In the genomic region with DNA sequence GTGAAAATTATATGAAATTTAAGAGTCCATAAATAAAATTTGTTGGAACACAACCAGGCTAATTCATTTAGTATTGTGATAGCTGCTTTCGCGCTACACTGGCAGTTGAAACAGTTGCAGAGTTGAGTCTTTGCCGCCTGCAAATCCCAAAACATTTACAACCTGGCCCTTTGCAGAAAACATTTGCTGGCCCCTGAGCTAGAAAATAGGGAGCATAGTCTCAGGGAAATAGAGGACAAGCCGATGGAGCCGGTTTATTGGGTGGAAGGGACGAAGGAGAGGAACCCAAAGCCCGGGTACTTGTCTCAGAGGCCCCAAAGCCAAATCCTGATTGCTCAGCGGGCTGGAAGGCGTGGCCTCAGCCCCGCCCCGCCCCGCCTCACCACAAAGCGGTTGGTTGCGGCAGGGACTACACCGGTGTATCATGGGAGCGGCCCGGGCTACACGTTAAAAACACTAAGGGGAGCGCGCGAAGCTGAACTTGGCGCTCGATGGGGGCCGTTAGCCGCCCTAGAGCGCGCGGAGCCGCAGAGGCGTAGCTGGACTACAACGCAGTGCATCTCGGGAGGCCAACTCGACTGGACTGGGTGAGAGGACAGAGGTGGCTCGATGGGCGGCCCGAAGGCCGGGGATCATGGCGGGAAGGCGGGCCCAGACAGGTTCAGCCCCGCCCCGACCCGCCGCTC, we compare ENCODE assay signal across 8 cellular contexts. TPM values are rescaled to one million over a fixed set of nuclear protein-coding genes. Genes with fewer than 3 reads are reported as not detected.
DNase-seq lines count a peak whose midpoint lies in the region; ATAC-seq and TF ChIP-seq lines count a peak whose summit lies in the region.

No MANE protein-coding gene starts in this region.

- peak; percentile 85 for ATAC-seq in GM19395 (IDR thresholded peaks at IDR 0.05; ENCODE audit: unreplicated experiment)
- ATAC-seq in HG03558 (IDR thresholded peaks at IDR 0.05; ENCODE audit: extremely low read depth, unreplicated experiment): peak; percentile 68

- H3K36me3 Mint-ChIP-seq in CD14-positive monocyte: peaks cover 24 to 52% of the 10 kb centered on the region in 2 donors

- WGBS in liver: 3% methylated on average over 43 of the region's 43 CpGs

- peaks cover 0 to 11% (median 10%) of the 10 kb centered on the region in 4 donors for H3K36me3 ChIP-seq in liver (ENCODE audit: control insufficient read depth in 4 of 4, insufficient read depth in 3 of 4, low read depth in 1 of 4, low read length in 3 of 4)

- H3K4me1 Mint-ChIP-seq in CD14-positive monocyte: peaks cover 33% of the 10 kb centered on the region

- no peaks in the 10 kb centered on the region for H3K27me3 ChIP-seq in liver (ENCODE audit: control insufficient read depth in 4 of 4, insufficient read depth in 4 of 4, low read length in 3 of 4)

- peak overlapping the region; percentile 40 to 64 for H3K9ac ChIP-seq in liver (ENCODE audit: low read depth in 1 of 2, low read length in 2 of 2)

- no peaks in the 10 kb centered on the region for H3K9me3 ChIP-seq in liver (ENCODE audit: control insufficient read depth in 4 of 4, low read length in 3 of 4)

- TF ChIP-seq CTCF in CD14-positive monocyte (IDR thresholded peaks at IDR 0.05): no peak
- TF ChIP-seq CTCF in liver (IDR thresholded peaks at IDR 0.05; ENCODE audit: low read depth, low read length, missing input control): no peak

- peak overlapping the region; percentile 89 to 96 for H3K27ac ChIP-seq in liver (ENCODE audit: low read depth in 1 of 2, low read length in 2 of 2)

- peak; percentile 71 for DNase-seq in CD14-positive monocyte (ENCODE audit: low spot score)
- DNase-seq in NCI-H748 (lab: John Stamatoyannopoulos, UW; ENCODE audit: unreplicated experiment): peak; percentile 99
- DNase-seq in activated CD4-positive, alpha-beta T cell treated with anti-CD3 and anti-CD28 coated beads, Interleukin-2, amount 50 U/mL, for 24 hours (ENCODE audit: low read depth in 1 of 2, low spot score in 1 of 2): peak; percentile 75 to 80
- peak; percentile 79 to 92 for DNase-seq in dermis microvascular lymphatic vessel endothelial cell (ENCODE audit: low read depth in 2 of 2)
- peak; percentile 85 for DNase-seq in stimulated activated CD4-positive, alpha-beta T cell treated with anti-CD3 and anti-CD28 coated beads, Interleukin-4, amount 100 ng/mL, for 1 hour

- peaks cover 0 to 2% (median 0%) of the 10 kb centered on the region in 3 donors for H3K27me3 Mint-ChIP-seq in CD14-positive monocyte (ENCODE audit: low read depth in 3 of 3)

- H3K4me1 ChIP-seq in liver (ENCODE audit: control insufficient read depth in 4 of 4, insufficient read depth in 4 of 4, low read length in 3 of 4): peaks cover 4 to 19% (median 11%) of the 10 kb centered on the region in 4 donors

- no peaks in the 10 kb centered on the region for H3K9me3 Mint-ChIP-seq in CD14-positive monocyte

- H3K4me3 ChIP-seq in liver (ENCODE audit: low read depth in 1 of 3, low read length in 3 of 3): peak overlapping the region; percentile 45 to 83 (median 61)

- peak overlapping the region; percentile 89 to 98 (median 95) for H3K27ac Mint-ChIP-seq in CD14-positive monocyte

- intact Hi-C loops in CD14-positive monocyte (cut with micrococcal nuclease): no loop called here

- peak overlapping the region; percentile 91 to 95 for H3K4me3 Mint-ChIP-seq in CD14-positive monocyte

- no peak for TF ChIP-seq RAD21 in liver (IDR thresholded peaks at IDR 0.05)

TF ChIP-seq in liver, 16 proteins besides CTCF, POLR2A, EP300 and RAD21:
- TF ChIP-seq EGR1 (IDR thresholded peaks at IDR 0.05; ENCODE audit: low read depth in 2 of 2): peak in 1 of 2 donors; percentile 25
- TF ChIP-seq MAX (IDR thresholded peaks at IDR 0.05): peak; percentile 83
- peak in 1 of 2 donors; percentile 72 for TF ChIP-seq GABPA (IDR thresholded peaks at IDR 0.05 in 1 of 2, conservative IDR thresholded peaks at IDR 0.05 in 1 of 2)
- peak in 1 of 2 donors; percentile 16 for TF ChIP-seq JUND (IDR thresholded peaks at IDR 0.05)
- TF ChIP-seq SP1 (IDR thresholded peaks at IDR 0.05): peak; percentile 83
- no peak for TF ChIP-seq FOXA1 (IDR thresholded peaks at IDR 0.05)
- no peak for TF ChIP-seq TAF1 (conservative IDR thresholded peaks at IDR 0.05)
- TF ChIP-seq, protein P1, sequence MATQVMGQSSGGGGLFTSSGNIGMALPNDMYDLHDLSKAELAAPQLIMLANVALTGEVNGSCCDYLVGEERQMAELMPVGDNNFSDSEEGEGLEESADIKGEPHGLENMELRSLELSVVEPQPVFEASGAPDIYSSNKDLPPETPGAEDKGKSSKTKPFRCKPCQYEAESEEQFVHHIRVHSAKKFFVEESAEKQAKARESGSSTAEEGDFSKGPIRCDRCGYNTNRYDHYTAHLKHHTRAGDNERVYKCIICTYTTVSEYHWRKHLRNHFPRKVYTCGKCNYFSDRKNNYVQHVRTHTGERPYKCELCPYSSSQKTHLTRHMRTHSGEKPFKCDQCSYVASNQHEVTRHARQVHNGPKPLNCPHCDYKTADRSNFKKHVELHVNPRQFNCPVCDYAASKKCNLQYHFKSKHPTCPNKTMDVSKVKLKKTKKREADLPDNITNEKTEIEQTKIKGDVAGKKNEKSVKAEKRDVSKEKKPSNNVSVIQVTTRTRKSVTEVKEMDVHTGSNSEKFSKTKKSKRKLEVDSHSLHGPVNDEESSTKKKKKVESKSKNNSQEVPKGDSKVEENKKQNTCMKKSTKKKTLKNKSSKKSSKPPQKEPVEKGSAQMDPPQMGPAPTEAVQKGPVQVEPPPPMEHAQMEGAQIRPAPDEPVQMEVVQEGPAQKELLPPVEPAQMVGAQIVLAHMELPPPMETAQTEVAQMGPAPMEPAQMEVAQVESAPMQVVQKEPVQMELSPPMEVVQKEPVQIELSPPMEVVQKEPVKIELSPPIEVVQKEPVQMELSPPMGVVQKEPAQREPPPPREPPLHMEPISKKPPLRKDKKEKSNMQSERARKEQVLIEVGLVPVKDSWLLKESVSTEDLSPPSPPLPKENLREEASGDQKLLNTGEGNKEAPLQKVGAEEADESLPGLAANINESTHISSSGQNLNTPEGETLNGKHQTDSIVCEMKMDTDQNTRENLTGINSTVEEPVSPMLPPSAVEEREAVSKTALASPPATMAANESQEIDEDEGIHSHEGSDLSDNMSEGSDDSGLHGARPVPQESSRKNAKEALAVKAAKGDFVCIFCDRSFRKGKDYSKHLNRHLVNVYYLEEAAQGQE (IDR thresholded peaks at IDR 0.05): peak; percentile 63
- no peak for TF ChIP-seq ZBTB33 (IDR thresholded peaks at IDR 0.05)
- peak; percentile 63 for TF ChIP-seq NR2F2 (IDR thresholded peaks at IDR 0.05)
- no peak for TF ChIP-seq ATF3 (IDR thresholded peaks at IDR 0.05)
- TF ChIP-seq HNF4G (IDR thresholded peaks at IDR 0.05): no peak
- TF ChIP-seq HNF4A (conservative IDR thresholded peaks at IDR 0.05): peak; percentile 27 to 49
- peak; percentile 95 for TF ChIP-seq YY1 (IDR thresholded peaks at IDR 0.05)
- TF ChIP-seq FOXA2 (IDR thresholded peaks at IDR 0.05): no peak
- peak; percentile 75 to 76 for TF ChIP-seq RXRA (IDR thresholded peaks at IDR 0.05)

RNA-seq across cellular contexts. Expression of gene SAC3D1, which starts 0.3 kb away (rescaled TPM):
- polyA plus RNA-seq in CD14-positive monocyte: 10 to 100 TPM in 1 of 2 donors, 1 to 10 TPM in 1; 6.7 to 14.1 TPM
- 7.6 and 8.5 TPM in 2 replicates for total RNA-seq in dermis microvascular lymphatic vessel endothelial cell
- total RNA-seq in liver: 1 to 10 TPM; 3.8 to 7.9 TPM
- polyA plus RNA-seq in liver: 1 to 10 TPM; 6.1 to 7.4 TPM

RNA-seq across cellular contexts. Expression of gene SNX15, which starts 13.4 kb away (rescaled TPM):
- polyA plus RNA-seq in CD14-positive monocyte (10 to 100 TPM; 16.2 to 17.8 TPM), liver (1 to 10 TPM; 4.8 to 6.7 TPM)
- total RNA-seq in dermis microvascular lymphatic vessel endothelial cell (7.7 and 10.1 TPM in 2 replicates), liver (1 to 10 TPM; 4.5 to 7.2 TPM)

RNA-seq across cellular contexts. Expression of gene NAALADL1, which starts 17.7 kb away (rescaled TPM):
- 10 to 100 TPM; 11.1 to 20.1 TPM for polyA plus RNA-seq in CD14-positive monocyte
- total RNA-seq in dermis microvascular lymphatic vessel endothelial cell: 15.1 and 16.6 TPM in 2 replicates
- 1 to 10 TPM; 1.2 to 2.1 TPM for total RNA-seq in liver
- polyA plus RNA-seq in liver: 1 to 10 TPM; 1.6 to 1.7 TPM

RNA-seq across cellular contexts. Expression of gene ARL2, which starts 26.7 kb away (rescaled TPM):
- polyA plus RNA-seq in CD14-positive monocyte: 10 to 100 TPM; 34.4 to 40.4 TPM
- total RNA-seq in dermis microvascular lymphatic vessel endothelial cell: 107 and 142 TPM in 2 replicates
- 10 to 100 TPM; 10.8 to 17.1 TPM for total RNA-seq in liver
- 10 to 100 TPM; 12.9 to 19.5 TPM for polyA plus RNA-seq in liver

RNA-seq across cellular contexts. Expression of gene CDCA5, which starts 43.2 kb away (rescaled TPM):
- polyA plus RNA-seq in CD14-positive monocyte: under 1 TPM in 1 of 2 donors, not detected in 1; 0.28 TPM
- 3.9 and 7.6 TPM in 2 replicates for total RNA-seq in dermis microvascular lymphatic vessel endothelial cell
- 10 to 100 TPM in 1 of 2 donors, under 1 TPM in 1; 0.17 to 12.0 TPM for total RNA-seq in liver
- 1 to 10 TPM in 1 of 2 donors, under 1 TPM in 1; 0.72 to 2.7 TPM for polyA plus RNA-seq in liver

Comparison
In these comparisons a context has a peak if more than half of its experiments do, and no peak if none do; other contexts are left out.
1. Peak in every context shown above with its lines: DNase-seq, ATAC-seq, H3K4me3 ChIP-seq and H3K27ac ChIP-seq.